ENCODE assay signal across 29 cellular contexts in genomic region chr12:11497438-11497837, GRCh38.
"Had no signal": no experiment of that assay in that cellular context is flagged by ENCODE, and none has a peak within 500 bp of the region (broad histone marks: within the 10 kb centered on the region; RNA-seq: fewer than 3 reads in every experiment).

No MANE protein-coding gene starts in this region.

- DNase-seq: activated CD4-positive, alpha-beta memory T cell treated with anti-CD3 and anti-CD28 coated beads for 36 hours; activated CD4-positive, alpha-beta T cell treated with anti-CD3 and anti-CD28 coated beads for 36 hours; activated CD4-positive, alpha-beta T cell treated with anti-CD3 and anti-CD28 coated beads, Interleukin-2, amount 10 ng/mL, durations not matched to agents 7 days and 5 days; activated CD8-positive, alpha-beta memory T cell treated with anti-CD3 and anti-CD28 coated beads for 24 hours; activated CD8-positive, alpha-beta memory T cell treated with anti-CD3 and anti-CD28 coated beads, Interleukin-2, amount 10 ng/mL, durations not matched to agents 7 days and 5 days; activated CD8-positive, alpha-beta memory T cell treated with anti-CD3 and anti-CD28 coated beads, Interleukin-2, amount 50 U/mL, for 48 hours; activated effector memory CD4-positive, alpha-beta T cell treated with Interleukin-2 at 50 U/mL for 16 hours; activated naive CD4-positive, alpha-beta T cell treated with anti-CD3 and anti-CD28 coated beads, Interleukin-2, amount 10 ng/mL, durations not matched to agents 7 days and 5 days; activated naive CD8-positive, alpha-beta T cell treated with anti-CD3 and anti-CD28 coated beads, Interleukin-2, amount 50 U/mL, for 24 hours; activated T-cell treated with anti-CD3 and anti-CD28 coated beads, Interleukin-2, amount 50 U/mL, for 48 hours; anterior cingulate cortex; caudate nucleus; cerebellar nuclear complex; Kasumi-1; MG63; NCI-H1092; NCI-H1436 treated with DMSO at 0.1 percent for 48 hours; NCI-H1694 treated with DMSO at 0.1 percent for 48 hours; NCI-H2029; NCI-H345; NCI-H748 treated with DMSO at 0.1 percent for 48 hours; NK-92 treated with Interleukin-12 subunit alpha and Interleukin-12 subunit beta, amount 100 ng/mL, for 24 hours; SHP77; SJCRH30 had no signal

- H3K27me3 ChIP-seq: SJCRH30 had no signal

- H3K4me3 ChIP-seq: MG63, SJCRH30, SK-N-MC had no signal

- ATAC-seq: activated CD4-positive, alpha-beta T cell treated with anti-CD3 and anti-CD28 coated beads for 36 hours; activated CD4-positive, CD25-positive, alpha-beta regulatory T cell treated with anti-CD3 and anti-CD28 coated beads, Interleukin-2, amount 50 U/mL, for 24 hours; activated CD8-positive, alpha-beta memory T cell treated with anti-CD3 and anti-CD28 coated beads, Interleukin-2, amount 10 ng/mL, durations not matched to agents 7 days and 5 days; activated naive CD8-positive, alpha-beta T cell treated with anti-CD3 and anti-CD28 coated beads, Interleukin-2, amount 50 U/mL, for 24 hours; Panc1; WTC11 had no signal

- FAIRE-seq: TTC549 had no signal

- H3K27ac ChIP-seq: SJCRH30, SK-N-MC had no signal

- H3K36me3 ChIP-seq: MG63, SJCRH30 had no signal

- H3K9me3 ChIP-seq: MG63, SJCRH30 had no signal

- H3K4me1 ChIP-seq: SJCRH30 had no signal
